ENCODE assay signal across 19 cellular contexts in the genomic region with DNA sequence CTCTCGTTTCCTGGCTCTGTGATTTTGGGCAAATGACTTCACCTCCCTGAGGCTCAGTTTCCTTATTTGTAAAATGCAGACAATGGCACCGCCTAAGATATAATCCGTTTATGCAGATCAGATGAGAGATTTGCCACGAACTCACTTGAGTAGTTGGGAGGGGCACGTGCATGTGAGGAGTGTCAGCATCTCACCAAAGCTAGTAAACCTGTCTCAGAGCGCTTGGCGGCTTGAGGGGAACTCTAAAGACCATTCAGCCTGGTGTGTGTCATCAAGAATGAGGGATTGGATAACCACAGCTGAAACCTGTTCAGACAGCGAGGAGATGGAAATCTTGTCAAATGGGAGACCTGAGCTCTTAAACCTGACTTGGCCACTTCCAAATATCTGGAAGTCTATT.
"Had no signal": no experiment of that assay in that cellular context is flagged by ENCODE, and none has a peak within 500 bp of the region (broad histone marks: within the 10 kb centered on the region; RNA-seq: fewer than 3 reads in every experiment).

No MANE protein-coding gene starts in this region.

- H3K4me1 ChIP-seq: right atrium auricular region had no signal

- FAIRE-seq: bronchial epithelial cell had no signal

- H3K27ac ChIP-seq: gastroesophageal sphincter, right atrium auricular region, transverse colon had no signal

- H3K9me3 Mint-ChIP-seq: activated CD4-positive, alpha-beta T cell treated with anti-CD3 and anti-CD28 coated beads, Interleukin-2, amount 10 ng/mL, durations not matched to agents 7 days and 5 days; activated T-helper 1 cell treated with anti-CD3 and anti-CD28 coated beads, Interleukin-12 subunit alpha, Interleukin-12 subunit beta, Interleukin-2, Interleukin-4 antibody, amounts not matched to agents 30 ng/mL and 10 ng/mL and 1 ng/mL, durations not matched to agents 14 hours and 24 hours and 36 hours; dendritic cell treated with granulocyte-macrophage colony-stimulating factor and Interleukin-4, amounts not matched to agents 40 ng/mL and 50 ng/mL, for 4 days; naive B cell; T-helper 2 cell treated with Interferon-gamma antibody and Interleukin-4, amounts not matched to agents 5 μg/mL and 100 μg/mL, for 36 hours had no signal

- H3K36me3 ChIP-seq: right atrium auricular region, transverse colon had no signal

- DNase-seq: activated CD4-positive, alpha-beta T cell treated with anti-CD3 and anti-CD28 coated beads, Interleukin-2, amount 10 ng/mL, durations not matched to agents 7 days and 5 days; activated CD4-positive, CD25-positive, alpha-beta regulatory T cell; activated CD8-positive, alpha-beta memory T cell treated with anti-CD3 and anti-CD28 coated beads, Interleukin-2, amount 50 U/mL, for 48 hours; anterior cingulate cortex; effector memory CD4-positive, alpha-beta T cell; mammary epithelial cell; naive B cell; stimulated activated CD4-positive, alpha-beta T cell treated with anti-CD3 and anti-CD28 coated beads, Interleukin-15, amount 100 ng/mL, for 24 hours; stimulated activated CD4-positive, alpha-beta T cell treated with anti-CD3 and anti-CD28 coated beads, Interleukin-4, amount 100 ng/mL, for 1 hour; stimulated activated naive CD4-positive, alpha-beta T cell; transverse colon had no signal

- H3K27me3 ChIP-seq: gastroesophageal sphincter, right atrium auricular region, transverse colon had no signal

- H3K9me3 ChIP-seq: gastroesophageal sphincter, right atrium auricular region, transverse colon had no signal

- H3K4me3 Mint-ChIP-seq: activated CD4-positive, alpha-beta T cell treated with anti-CD3 and anti-CD28 coated beads, Interleukin-2, amount 10 ng/mL, durations not matched to agents 7 days and 5 days; activated T-helper 1 cell treated with anti-CD3 and anti-CD28 coated beads, Interleukin-12 subunit alpha, Interleukin-12 subunit beta, Interleukin-2, Interleukin-4 antibody, amounts not matched to agents 30 ng/mL and 10 ng/mL and 1 ng/mL, durations not matched to agents 14 hours and 24 hours and 36 hours; dendritic cell treated with granulocyte-macrophage colony-stimulating factor and Interleukin-4, amounts not matched to agents 40 ng/mL and 50 ng/mL, for 4 days; naive B cell; T-helper 2 cell treated with Interferon-gamma antibody and Interleukin-4, amounts not matched to agents 5 μg/mL and 100 μg/mL, for 36 hours had no signal

- H3K4me3 ChIP-seq: gastroesophageal sphincter, right atrium auricular region, skin epidermis, transverse colon had no signal

- ATAC-seq: gastroesophageal sphincter, left lobe of liver had no signal

- H3K27me3 Mint-ChIP-seq: activated CD4-positive, alpha-beta T cell treated with anti-CD3 and anti-CD28 coated beads, Interleukin-2, amount 10 ng/mL, durations not matched to agents 7 days and 5 days had no signal

- H3K27ac Mint-ChIP-seq: activated CD4-positive, alpha-beta T cell treated with anti-CD3 and anti-CD28 coated beads, Interleukin-2, amount 10 ng/mL, durations not matched to agents 7 days and 5 days; activated T-helper 1 cell treated with anti-CD3 and anti-CD28 coated beads, Interleukin-12 subunit alpha, Interleukin-12 subunit beta, Interleukin-2, Interleukin-4 antibody, amounts not matched to agents 30 ng/mL and 10 ng/mL and 1 ng/mL, durations not matched to agents 14 hours and 24 hours and 36 hours; dendritic cell treated with granulocyte-macrophage colony-stimulating factor and Interleukin-4, amounts not matched to agents 40 ng/mL and 50 ng/mL, for 4 days; T-helper 2 cell treated with Interferon-gamma antibody and Interleukin-4, amounts not matched to agents 5 μg/mL and 100 μg/mL, for 36 hours had no signal
